ENCODE assay signal across 26 cellular contexts in the genomic region with DNA sequence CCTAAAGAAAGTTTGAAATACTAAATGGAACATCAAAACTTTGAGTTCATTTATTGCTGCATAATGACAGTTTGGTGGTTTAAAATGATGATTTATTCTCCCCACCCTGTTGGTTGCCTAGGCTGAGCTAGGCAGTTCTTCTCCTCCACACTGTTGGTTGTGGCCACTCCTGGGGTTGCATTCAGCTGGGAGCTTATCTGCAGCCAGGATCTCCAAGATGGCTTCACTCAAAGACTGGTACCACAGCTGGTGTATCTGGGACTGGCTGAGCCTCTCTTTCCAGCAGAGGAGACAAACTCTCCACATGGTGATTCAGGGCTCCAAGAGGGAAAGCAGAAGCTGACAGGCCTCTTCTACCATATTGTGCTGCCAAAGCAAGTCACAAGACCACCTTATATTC. TPM values are rescaled to one million over a fixed set of nuclear protein-coding genes. Genes with fewer than 3 reads are reported as not detected.
DNase-seq lines count a peak whose midpoint lies in the region; ATAC-seq, FAIRE-seq and TF ChIP-seq lines count a peak whose summit lies in the region.
"Had no signal": no experiment of that assay in that cellular context is flagged by ENCODE, and none has a peak within 500 bp of the region (broad histone marks: within the 10 kb centered on the region; RNA-seq: fewer than 3 reads in every experiment).

No MANE protein-coding gene starts in this region.

- no peak overlapping the region for H3K4me2 ChIP-seq in osteoblast (ENCODE audit: insufficient read depth, low read length)

- no peak for TF ChIP-seq POLR2A in Peyer's patch (IDR thresholded peaks at IDR 0.05)

- H3K79me2 ChIP-seq in osteoblast (ENCODE audit: insufficient read depth, low read length): no peaks in the 10 kb centered on the region

- no peaks in the 10 kb centered on the region for H3K27me3 Mint-ChIP-seq in endodermal cell (ENCODE audit: insufficient read depth)
- H3K27me3 Mint-ChIP-seq: naive thymus-derived CD8-positive, alpha-beta T cell had no signal

- H3K27me3 ChIP-seq in endodermal cell (ENCODE audit: control insufficient read depth, insufficient read depth, low read length, poor library complexity, severe bottlenecking) (no peaks in the 10 kb centered on the region), osteoblast (ENCODE audit: insufficient read depth, low read length) (no peaks in the 10 kb centered on the region), Peyer's patch (no peaks in the 10 kb centered on the region)
- H3K27me3 ChIP-seq: cardiac muscle cell, suprapubic skin, uterus had no signal

- H3K27ac ChIP-seq in endodermal cell (ENCODE audit: low read depth, low read length): no peak overlapping the region
- H3K27ac ChIP-seq in osteoblast (ENCODE audit: low read depth, low read length): no peak overlapping the region
- H3K27ac ChIP-seq in Peyer's patch: no peak overlapping the region
- H3K27ac ChIP-seq: cardiac muscle cell, heart right ventricle, suprapubic skin, uterus had no signal

- ATAC-seq in GM18520 (IDR thresholded peaks at IDR 0.05; ENCODE audit: unreplicated experiment): no peak
- ATAC-seq: heart right ventricle; left lobe of liver; naive thymus-derived CD8-positive, alpha-beta T cell; right cardiac atrium had no signal

- DNase-seq in activated CD4-positive, alpha-beta T cell treated with anti-CD3 and anti-CD28 coated beads for 48 hours: peak; percentile 35
- DNase-seq in activated CD4-positive, alpha-beta T cell treated with anti-CD3 and anti-CD28 coated beads, Interleukin-2, amount 50 U/mL, for 48 hours: no peak
- DNase-seq in GM19239 (ENCODE audit: insufficient read length, low spot score) (no peak), RPMI8226 (peak; percentile 8), endodermal cell (no peak), osteoblast (ENCODE audit: insufficient read length, low spot score, missing footprints) (no peak), Peyer's patch (no peak)
- DNase-seq: amygdala; C1 segment of cervical spinal cord; Calu3; heart right ventricle; Karpas-422; naive thymus-derived CD8-positive, alpha-beta T cell; NCI-H1105 treated with DMSO at 0.1 percent for 48 hours; NCI-H2081; right cardiac atrium; Right ventricle myocardium superior; uterus had no signal

- H3K4me1 ChIP-seq in endodermal cell (ENCODE audit: control insufficient read depth, insufficient read depth, low read length) (no peaks in the 10 kb centered on the region), osteoblast (ENCODE audit: insufficient read depth, low read length) (no peaks in the 10 kb centered on the region), Peyer's patch (no peaks in the 10 kb centered on the region)
- H3K4me1 ChIP-seq: suprapubic skin, uterus had no signal

- H3K9me3 ChIP-seq in endodermal cell (ENCODE audit: control insufficient read depth, low read length) (no peaks in the 10 kb centered on the region), osteoblast (ENCODE audit: low read depth, low read length) (no peaks in the 10 kb centered on the region), Peyer's patch (no peaks in the 10 kb centered on the region)
- H3K9me3 ChIP-seq: heart right ventricle, suprapubic skin, uterus had no signal

- no peak overlapping the region for H2AFZ ChIP-seq in osteoblast (ENCODE audit: low read length)

- H3K4me3 ChIP-seq in endodermal cell (ENCODE audit: low read length): no peak overlapping the region
- H3K4me3 ChIP-seq in osteoblast (ENCODE audit: insufficient read depth, low read length): no peak overlapping the region
- H3K4me3 ChIP-seq in Peyer's patch: no peak overlapping the region
- H3K4me3 ChIP-seq: cardiac muscle cell, heart right ventricle, suprapubic skin, uterus had no signal

- no peak overlapping the region for H3K4me3 Mint-ChIP-seq in endodermal cell
- H3K4me3 Mint-ChIP-seq: dendritic cell treated with granulocyte-macrophage colony-stimulating factor and Interleukin-4, amounts not matched to agents 40 ng/mL and 50 ng/mL, for 4 days had no signal

- H3K36me3 ChIP-seq in endodermal cell (ENCODE audit: control insufficient read depth, insufficient read depth, low read length) (no peaks in the 10 kb centered on the region), osteoblast (ENCODE audit: insufficient read depth, low read length) (no peaks in the 10 kb centered on the region), Peyer's patch (no peaks in the 10 kb centered on the region)
- H3K36me3 ChIP-seq: cardiac muscle cell, heart right ventricle, suprapubic skin, uterus had no signal

- peak; percentile 23 for TF ChIP-seq CTCF in endodermal cell (conservative IDR thresholded peaks at IDR 0.05)
- no peak for TF ChIP-seq CTCF in osteoblast (IDR thresholded peaks at IDR 0.05; ENCODE audit: extremely low read depth, low read depth, low read length)
- no peak for TF ChIP-seq CTCF in Peyer's patch (IDR thresholded peaks at IDR 0.05)

- H3K27ac Mint-ChIP-seq in endodermal cell: no peak overlapping the region
- H3K27ac Mint-ChIP-seq: activated T-helper 2 cell treated with anti-CD3 and anti-CD28 coated beads, Interferon-gamma antibody, Interleukin-2, Interleukin-4, amounts not matched to agents 10 μg/mL and 5 μg/mL and 100 μg/mL, durations not matched to agents 14 hours and 24 hours and 36 hours; dendritic cell treated with granulocyte-macrophage colony-stimulating factor and Interleukin-4, amounts not matched to agents 40 ng/mL and 50 ng/mL, for 4 days had no signal

- no peak overlapping the region for H3K9ac ChIP-seq in endodermal cell (ENCODE audit: extremely low read depth, low read length, poor library complexity, severe bottlenecking)

- H3K4me1 Mint-ChIP-seq in endodermal cell: no peaks in the 10 kb centered on the region

- no peaks in the 10 kb centered on the region for H3K36me3 Mint-ChIP-seq in endodermal cell (ENCODE audit: low read depth)
- H3K36me3 Mint-ChIP-seq: naive thymus-derived CD8-positive, alpha-beta T cell had no signal

- no peaks in the 10 kb centered on the region for H4K20me1 ChIP-seq in osteoblast (ENCODE audit: insufficient read depth, low read length)

- FAIRE-seq in GM19239 (lab: Jason Lieb, UNC): peak; percentile 87
- FAIRE-seq: G401.6, H54 had no signal

- H3K9me3 Mint-ChIP-seq in endodermal cell: peaks cover 34% of the 10 kb centered on the region
- H3K9me3 Mint-ChIP-seq: activated T-helper 2 cell treated with anti-CD3 and anti-CD28 coated beads, Interferon-gamma antibody, Interleukin-2, Interleukin-4, amounts not matched to agents 10 μg/mL and 5 μg/mL and 100 μg/mL, durations not matched to agents 14 hours and 24 hours and 36 hours; dendritic cell treated with granulocyte-macrophage colony-stimulating factor and Interleukin-4, amounts not matched to agents 40 ng/mL and 50 ng/mL, for 4 days; naive thymus-derived CD8-positive, alpha-beta T cell had no signal

RNA-seq across cellular contexts. Expression of a gene that starts 33.1 kb away (rescaled TPM):
- total RNA-seq in endodermal cell (10 to 100 TPM; 16.2 to 18.0 TPM), osteoblast (24.5 and 26.4 TPM in 2 replicates), Peyer's patch (10 to 100 TPM; 22.5 to 72.6 (median 29.0) TPM)
- polyA plus RNA-seq in endodermal cell (2013, experiment 1 of 2): 23.3 TPM
- 21.1 TPM for polyA plus RNA-seq in endodermal cell (2013, experiment 2 of 2)

Comparison
In these comparisons a context has a peak if more than half of its experiments do, and no peak if none do; other contexts are left out.
1. DNase-seq: peak in activated CD4-positive, alpha-beta T cell treated with anti-CD3 and anti-CD28 coated beads for 48 hours (single experiment) and RPMI8226 (single experiment); none in activated CD4-positive, alpha-beta T cell treated with anti-CD3 and anti-CD28 coated beads, Interleukin-2, amount 50 U/mL, for 48 hours (0 of 2), GM19239 (single experiment), endodermal cell (single experiment), osteoblast (single experiment) and Peyer's patch (0 of 3).